2 cellular contexts compared by ENCODE assay signal in the genomic region with DNA sequence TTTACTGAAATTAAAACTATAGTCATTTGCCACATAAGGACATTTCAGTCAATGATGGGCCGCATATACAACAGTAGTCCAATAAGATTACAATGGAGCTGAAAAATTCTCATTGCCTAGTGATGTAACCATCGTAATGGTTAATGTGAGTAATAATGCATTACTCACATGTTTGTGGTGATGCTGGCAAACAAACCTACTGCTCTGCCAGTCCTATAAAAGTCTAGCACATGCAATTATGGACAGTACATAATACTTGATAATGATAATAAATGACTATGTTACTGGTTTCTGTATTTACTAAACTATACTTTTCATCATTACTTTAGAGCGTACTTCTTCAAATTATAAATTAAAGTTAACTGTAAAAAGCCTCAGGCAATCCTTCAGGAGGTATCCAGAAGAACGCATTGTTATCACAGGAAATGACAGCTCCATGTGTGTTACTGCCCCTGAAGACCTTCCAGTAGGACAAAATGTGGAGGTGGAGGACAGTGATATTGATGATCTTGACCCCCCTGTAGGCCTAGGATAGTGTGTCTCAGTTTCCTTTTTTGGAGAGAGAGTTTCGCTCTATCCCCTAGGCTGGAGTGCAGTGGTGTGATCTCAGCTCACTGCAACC.
A peak's percentile ranks its signal among the peaks of the same experiment; 100 is the strongest.
TF ChIP-seq lines count a peak whose summit lies in the region.

No MANE protein-coding gene starts in this region.

TF ChIP-seq in SK-N-SH, 30 proteins besides CTCF, POLR2A, EP300 and RAD21:
- TF ChIP-seq GATA2 (CRISPR knock-in tag; IDR thresholded peaks at IDR 0.05) (no peak), FOSL2 (IDR thresholded peaks at IDR 0.05; ENCODE audit: borderline replicate concordance, low read depth) (peak; percentile 19; the same call in 1 of the 2 replicates)

TF ChIP-seq in HepG2, 621 proteins besides CTCF, POLR2A, EP300 and RAD21:
- TF ChIP-seq, protein P1, sequence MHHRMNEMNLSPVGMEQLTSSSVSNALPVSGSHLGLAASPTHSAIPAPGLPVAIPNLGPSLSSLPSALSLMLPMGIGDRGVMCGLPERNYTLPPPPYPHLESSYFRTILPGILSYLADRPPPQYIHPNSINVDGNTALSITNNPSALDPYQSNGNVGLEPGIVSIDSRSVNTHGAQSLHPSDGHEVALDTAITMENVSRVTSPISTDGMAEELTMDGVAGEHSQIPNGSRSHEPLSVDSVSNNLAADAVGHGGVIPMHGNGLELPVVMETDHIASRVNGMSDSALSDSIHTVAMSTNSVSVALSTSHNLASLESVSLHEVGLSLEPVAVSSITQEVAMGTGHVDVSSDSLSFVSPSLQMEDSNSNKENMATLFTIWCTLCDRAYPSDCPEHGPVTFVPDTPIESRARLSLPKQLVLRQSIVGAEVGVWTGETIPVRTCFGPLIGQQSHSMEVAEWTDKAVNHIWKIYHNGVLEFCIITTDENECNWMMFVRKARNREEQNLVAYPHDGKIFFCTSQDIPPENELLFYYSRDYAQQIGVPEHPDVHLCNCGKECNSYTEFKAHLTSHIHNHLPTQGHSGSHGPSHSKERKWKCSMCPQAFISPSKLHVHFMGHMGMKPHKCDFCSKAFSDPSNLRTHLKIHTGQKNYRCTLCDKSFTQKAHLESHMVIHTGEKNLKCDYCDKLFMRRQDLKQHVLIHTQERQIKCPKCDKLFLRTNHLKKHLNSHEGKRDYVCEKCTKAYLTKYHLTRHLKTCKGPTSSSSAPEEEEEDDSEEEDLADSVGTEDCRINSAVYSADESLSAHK (CRISPR knock-in tag; IDR thresholded peaks at IDR 0.05; ENCODE audit: borderline replicate concordance) = no peak
- TF ChIP-seq ZNF136 (CRISPR knock-in tag; IDR thresholded peaks at IDR 0.05; ENCODE audit: low read depth) = no peak
- TF ChIP-seq SRSF9 (IDR thresholded peaks at IDR 0.05; ENCODE audit: borderline replicate concordance, insufficient read depth, low read depth, low read length, poor library complexity, severe bottlenecking) = no peak
- TF ChIP-seq EHMT2 (IDR thresholded peaks at IDR 0.05; ENCODE audit: borderline replicate concordance, low read depth, low read length) = no peak
- TF ChIP-seq STAT5B (CRISPR knock-in tag; IDR thresholded peaks at IDR 0.05) = no peak
- no peak for TF ChIP-seq CC2D1A (CRISPR knock-in tag; IDR thresholded peaks at IDR 0.05)
- TF ChIP-seq SIX1 (CRISPR knock-in tag; IDR thresholded peaks at IDR 0.05; ENCODE audit: borderline replicate concordance) = no peak
- no peak for TF ChIP-seq RERE (CRISPR knock-in tag; IDR thresholded peaks at IDR 0.05; ENCODE audit: low read depth)
- no peak for TF ChIP-seq ZSCAN20 (CRISPR knock-in tag; IDR thresholded peaks at IDR 0.05; ENCODE audit: borderline replicate concordance)
- no peak for TF ChIP-seq RBFOX2 (IDR thresholded peaks at IDR 0.05; ENCODE audit: low read depth, low read length)
- TF ChIP-seq, protein P2, sequence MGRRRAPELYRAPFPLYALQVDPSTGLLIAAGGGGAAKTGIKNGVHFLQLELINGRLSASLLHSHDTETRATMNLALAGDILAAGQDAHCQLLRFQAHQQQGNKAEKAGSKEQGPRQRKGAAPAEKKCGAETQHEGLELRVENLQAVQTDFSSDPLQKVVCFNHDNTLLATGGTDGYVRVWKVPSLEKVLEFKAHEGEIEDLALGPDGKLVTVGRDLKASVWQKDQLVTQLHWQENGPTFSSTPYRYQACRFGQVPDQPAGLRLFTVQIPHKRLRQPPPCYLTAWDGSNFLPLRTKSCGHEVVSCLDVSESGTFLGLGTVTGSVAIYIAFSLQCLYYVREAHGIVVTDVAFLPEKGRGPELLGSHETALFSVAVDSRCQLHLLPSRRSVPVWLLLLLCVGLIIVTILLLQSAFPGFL (CRISPR knock-in tag; IDR thresholded peaks at IDR 0.05) = no peak
- no peak for TF ChIP-seq ZNF263 (CRISPR knock-in tag; IDR thresholded peaks at IDR 0.05)
- TF ChIP-seq SRSF1 (optimal IDR thresholded peaks at IDR 0.05; ENCODE audit: low read depth, low read length) = no peak
- TF ChIP-seq ZFP41 (CRISPR knock-in tag; IDR thresholded peaks at IDR 0.05; ENCODE audit: borderline replicate concordance) = no peak
- TF ChIP-seq ZNF343 (CRISPR knock-in tag; IDR thresholded peaks at IDR 0.05) = no peak
